9 cellular contexts compared by ENCODE assay signal in the genomic region with DNA sequence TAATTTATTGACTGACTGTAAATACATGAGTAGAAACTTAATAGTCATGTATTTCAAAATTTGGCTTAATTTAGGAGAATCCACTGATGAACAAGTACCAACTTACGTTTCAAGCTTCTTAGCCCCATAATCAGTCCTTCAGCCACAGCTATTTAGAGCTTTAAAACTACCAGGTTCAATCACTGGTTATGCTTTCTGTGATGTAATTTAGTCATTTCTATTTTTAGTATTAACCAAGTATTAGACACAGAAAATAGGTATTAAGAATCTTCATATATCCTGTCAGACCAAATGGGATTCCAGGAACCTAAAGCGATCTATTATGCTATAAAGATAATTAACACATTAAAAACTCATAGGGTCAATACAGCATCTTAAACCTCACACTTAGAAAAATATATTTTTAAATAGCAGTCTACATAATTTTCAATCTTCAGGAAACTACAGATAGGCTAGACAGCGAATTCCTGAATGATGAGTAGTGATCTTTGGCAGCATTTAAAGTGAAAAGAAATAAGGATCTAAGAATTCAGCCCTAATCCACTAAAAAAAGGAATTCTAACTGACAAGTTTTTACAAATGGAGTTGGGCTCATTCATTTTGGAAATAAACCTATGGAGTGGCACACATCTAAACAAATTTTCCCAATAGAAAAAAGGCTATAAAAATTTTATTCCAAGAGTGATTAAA. TPM values are rescaled to one million over a fixed set of nuclear protein-coding genes. Genes with fewer than 3 reads are reported as not detected.
DNase-seq lines count a peak whose midpoint lies in the region; ATAC-seq and TF ChIP-seq lines count a peak whose summit lies in the region.
"Had no signal": no experiment of that assay in that cellular context is flagged by ENCODE, and none has a peak within 500 bp of the region (broad histone marks: within the 10 kb centered on the region; RNA-seq: fewer than 3 reads in every experiment).

No MANE protein-coding gene starts in this region.

- H3K9me3 ChIP-seq in RWPE2 (ENCODE audit: severe bottlenecking) (no peaks in the 10 kb centered on the region), MM.1S (replicated peaks; ENCODE audit: insufficient read depth, low read length) (no peaks in the 10 kb centered on the region)
- H3K9me3 ChIP-seq: BE2C had no signal

- H3K4me3 ChIP-seq in ACC112 (ENCODE audit: low read depth, low read length) (peak overlapping the region; percentile 24; the same call in 1 of the 2 replicates), RWPE2 (ENCODE audit: severe bottlenecking) (no peak overlapping the region), MM.1S (ENCODE audit: low read length) (no peak overlapping the region), coronary artery (no peak overlapping the region)

- DNase-seq in RWPE2 (ENCODE audit: low spot score) = no peak
- DNase-seq in foreskin keratinocyte = peak; percentile 53 to 71
- DNase-seq in MM.1S = no peak
- no peak for DNase-seq in coronary artery (ENCODE audit: low spot score)
- no peak for DNase-seq in GF-D8 (lab: John Stamatoyannopoulos, UW)
- no peak for DNase-seq in NCI-H526 (lab: John Stamatoyannopoulos, UW)
- DNase-seq: BE2C had no signal

- no peak overlapping the region for H2AFZ ChIP-seq in ACC112 (ENCODE audit: low read length, unreplicated experiment)
- H2AFZ ChIP-seq in MM.1S (ENCODE audit: low read length) = no peak overlapping the region

- H3K4me1 ChIP-seq in ACC112 (ENCODE audit: control insufficient read depth, insufficient read depth, low read length, unreplicated experiment) (peaks cover 42% of the 10 kb centered on the region), RWPE2 (ENCODE audit: insufficient read depth, poor library complexity, severe bottlenecking) (peaks cover 57% of the 10 kb centered on the region), foreskin keratinocyte (peaks cover 25% of the 10 kb centered on the region), MM.1S (ENCODE audit: low read length) (no peaks in the 10 kb centered on the region)
- H3K4me1 ChIP-seq: BE2C had no signal

- H3K27ac ChIP-seq in ACC112 (ENCODE audit: low read depth, low read length) (peak overlapping the region; percentile 88), RWPE2 (ENCODE audit: poor library complexity, severe bottlenecking) (peak overlapping the region; percentile 88), foreskin keratinocyte (no peak overlapping the region), MM.1S (ENCODE audit: low read length) (no peak overlapping the region), coronary artery (peak overlapping the region in 1 of 2 donors; percentile 53)

- no peaks in the 10 kb centered on the region for H3K9me2 ChIP-seq in MM.1S (replicated peaks; ENCODE audit: insufficient read depth, low read length)

- H3K79me2 ChIP-seq in ACC112 (ENCODE audit: control insufficient read depth, insufficient read depth, low read length, unreplicated experiment) (no peaks in the 10 kb centered on the region), MM.1S (ENCODE audit: low read length) (no peaks in the 10 kb centered on the region)

- no peak overlapping the region for H3K9ac ChIP-seq in MM.1S (ENCODE audit: low read length)

- TF ChIP-seq CTCF in RWPE2 (IDR thresholded peaks at IDR 0.05; ENCODE audit: poor library complexity, severe bottlenecking) (no peak), foreskin keratinocyte (conservative IDR thresholded peaks at IDR 0.05) (no peak), MM.1S (IDR thresholded peaks at IDR 0.05; ENCODE audit: low read length) (no peak), coronary artery (IDR thresholded peaks at IDR 0.05) (no peak)

- no peaks in the 10 kb centered on the region for H4K20me1 ChIP-seq in MM.1S (ENCODE audit: insufficient read depth, low read length)

- H3K36me3 ChIP-seq in ACC112 (ENCODE audit: insufficient read depth, low read length) (peaks cover 37% of the 10 kb centered on the region), RWPE2 (ENCODE audit: low read depth) (peaks cover 42% of the 10 kb centered on the region), MM.1S (replicated peaks; ENCODE audit: insufficient read depth, low read length) (no peaks in the 10 kb centered on the region)

- H3K27me3 ChIP-seq in ACC112 (ENCODE audit: insufficient read depth, low read length) = no peaks in the 10 kb centered on the region
- no peaks in the 10 kb centered on the region for H3K27me3 ChIP-seq in RWPE2 (ENCODE audit: insufficient read depth, poor library complexity, severe bottlenecking)
- H3K27me3 ChIP-seq in foreskin keratinocyte = no peaks in the 10 kb centered on the region
- no peaks in the 10 kb centered on the region for H3K27me3 ChIP-seq in MM.1S (replicated peaks; ENCODE audit: insufficient read depth, low read length)
- H3K27me3 ChIP-seq: BE2C had no signal

- peak; percentile 61 for ATAC-seq in GM21529 (IDR thresholded peaks at IDR 0.05; ENCODE audit: unreplicated experiment)
- peak; percentile 46 for ATAC-seq in RWPE2 (ENCODE audit: low read depth)
- ATAC-seq in foreskin keratinocyte = peak; percentile 51

- H3F3A ChIP-seq in MM.1S (ENCODE audit: insufficient read depth, low read length) = no peaks in the 10 kb centered on the region

- H3K4me2 ChIP-seq in MM.1S (ENCODE audit: low read depth, low read length) = no peak overlapping the region

RNA-seq across cellular contexts. Expression of gene ZC3H14, which starts 51.5 kb away (rescaled TPM):
- total RNA-seq in foreskin keratinocyte = 69.2 and 70.2 TPM in 2 replicates
- 28.2 and 33.7 TPM in 2 replicates for polyA plus RNA-seq in foreskin keratinocyte

RNA-seq across cellular contexts. Expression of gene PTPN21, which starts 59.6 kb away (rescaled TPM):
- total RNA-seq in foreskin keratinocyte = 10.8 and 10.9 TPM in 2 replicates
- polyA plus RNA-seq in foreskin keratinocyte = 2.8 and 3.2 TPM in 2 replicates

Comparison
In these comparisons a context has a peak if more than half of its experiments do, and no peak if none do; other contexts are left out.
1. H3K27ac ChIP-seq: peak in ACC112 (single experiment) and RWPE2 (single experiment); none in foreskin keratinocyte (single experiment) and MM.1S (single experiment).
2. DNase-seq: peak in foreskin keratinocyte (2 of 2); none in RWPE2 (single experiment), MM.1S (single experiment), coronary artery (single experiment), GF-D8 (single experiment) and NCI-H526 (0 of 2).
3. Peak in every context shown above with its lines, with median percentiles within 50 percentile points of each other: ATAC-seq.